ENCODE assay signal across 18 cellular contexts in genomic region chr11:74004046-74004693, GRCh38. TPM values are rescaled to one million over a fixed set of nuclear protein-coding genes. Genes with fewer than 3 reads are reported as not detected.
A peak's percentile ranks its signal among the peaks of the same experiment; 100 is the strongest.
DNase-seq lines count a peak whose midpoint lies in the region; ATAC-seq lines count a peak whose summit lies in the region.
"Had no signal": no experiment of that assay in that cellular context is flagged by ENCODE, and none has a peak within 500 bp of the region (broad histone marks: within the 10 kb centered on the region; RNA-seq: fewer than 3 reads in every experiment).

No MANE protein-coding gene starts in this region.

- H3K27ac Mint-ChIP-seq in activated naive CD4-positive, alpha-beta T cell treated with anti-CD3 and anti-CD28 coated beads, Interleukin-2, amount 50 U/mL, for 24 hours, result peak overlapping the region; percentile 65
- H3K27ac Mint-ChIP-seq in activated CD8-positive, alpha-beta memory T cell treated with anti-CD3 and anti-CD28 coated beads, Interleukin-2, amount 10 ng/mL, durations not matched to agents 7 days and 5 days, result peak overlapping the region; percentile 34
- H3K27ac Mint-ChIP-seq in memory B cell, result peak overlapping the region; percentile 84
- peak overlapping the region; percentile 42 for H3K27ac Mint-ChIP-seq in stimulated activated memory B cell treated with anti-CD40 and anti-IgM and Interleukin-4, amounts not matched to agents 10 μg/mL and 1 μg/mL and 100 μg/mL, for 72 hours

- no peaks in the 10 kb centered on the region for H3K9me3 Mint-ChIP-seq in activated naive CD4-positive, alpha-beta T cell treated with anti-CD3 and anti-CD28 coated beads, Interleukin-2, amount 50 U/mL, for 24 hours
- no peaks in the 10 kb centered on the region for H3K9me3 Mint-ChIP-seq in activated CD8-positive, alpha-beta memory T cell treated with anti-CD3 and anti-CD28 coated beads, Interleukin-2, amount 10 ng/mL, durations not matched to agents 7 days and 5 days (ENCODE audit: low read depth)
- H3K9me3 Mint-ChIP-seq in memory B cell, result no peaks in the 10 kb centered on the region
- H3K9me3 Mint-ChIP-seq in stimulated activated memory B cell treated with anti-CD40 and anti-IgM and Interleukin-4, amounts not matched to agents 10 μg/mL and 1 μg/mL and 100 μg/mL, for 72 hours, result no peaks in the 10 kb centered on the region
- H3K9me3 Mint-ChIP-seq: activated T-cell treated with anti-CD3 and anti-CD28 coated beads, Interleukin-2, amount 50 U/mL, for 4 hours had no signal

- H3K36me3 Mint-ChIP-seq in activated naive CD4-positive, alpha-beta T cell treated with anti-CD3 and anti-CD28 coated beads, Interleukin-2, amount 50 U/mL, for 24 hours, result peaks cover 9% of the 10 kb centered on the region
- H3K36me3 Mint-ChIP-seq in activated CD8-positive, alpha-beta memory T cell treated with anti-CD3 and anti-CD28 coated beads, Interleukin-2, amount 10 ng/mL, durations not matched to agents 7 days and 5 days, result peaks cover 20% of the 10 kb centered on the region
- peaks cover 6% of the 10 kb centered on the region for H3K36me3 Mint-ChIP-seq in memory B cell
- H3K36me3 Mint-ChIP-seq in stimulated activated memory B cell treated with anti-CD40 and anti-IgM and Interleukin-4, amounts not matched to agents 10 μg/mL and 1 μg/mL and 100 μg/mL, for 72 hours, result peaks cover 23% of the 10 kb centered on the region

- H3K4me3 Mint-ChIP-seq in activated naive CD4-positive, alpha-beta T cell treated with anti-CD3 and anti-CD28 coated beads, Interleukin-2, amount 50 U/mL, for 24 hours, result no peak overlapping the region
- no peak overlapping the region for H3K4me3 Mint-ChIP-seq in activated CD8-positive, alpha-beta memory T cell treated with anti-CD3 and anti-CD28 coated beads, Interleukin-2, amount 10 ng/mL, durations not matched to agents 7 days and 5 days
- H3K4me3 Mint-ChIP-seq in memory B cell, result no peak overlapping the region
- H3K4me3 Mint-ChIP-seq in stimulated activated memory B cell treated with anti-CD40 and anti-IgM and Interleukin-4, amounts not matched to agents 10 μg/mL and 1 μg/mL and 100 μg/mL, for 72 hours, result no peak overlapping the region

- DNase-seq in activated naive CD4-positive, alpha-beta T cell treated with Interleukin-2 at 50 U/mL for 16 hours, result no peak
- no peak for DNase-seq in activated CD8-positive, alpha-beta memory T cell treated with anti-CD3 and anti-CD28 coated beads, Interleukin-2, amount 10 ng/mL, durations not matched to agents 7 days and 5 days
- DNase-seq in memory B cell (ENCODE audit: low spot score in 2 of 2), result no peak
- DNase-seq in NK-92 treated with Interleukin-12 subunit alpha and Interleukin-12 subunit beta, amount 100 ng/mL, for 24 hours (lab: John Stamatoyannopoulos, UW), result no peak
- no peak for DNase-seq in Right ventricle myocardium superior
- DNase-seq: activated CD4-positive, alpha-beta T cell treated with anti-CD3 and anti-CD28 coated beads for 1 hour; activated T-cell treated with anti-CD3 and anti-CD28 coated beads, Interleukin-2, amount 50 U/mL, for 4 hours; erythroblast; foreskin keratinocyte; GF-D8; NCI-H1092 treated with DMSO at 0.1 percent for 48 hours; testis had no signal

- CTCF ChIA-PET in activated CD8-positive, alpha-beta memory T cell treated with anti-CD3 and anti-CD28 coated beads, Interleukin-2, amount 10 ng/mL, durations not matched to agents 7 days and 5 days (lab: Charles Lee), result interaction anchor here (0.7 to 2.7 kb wide), 3 partner anchors 9 to 30 kb away, joined by 3 to 10 read pairs (median 7); no protein-coding TSS in a partner anchor

- H3K27me3 Mint-ChIP-seq in activated naive CD4-positive, alpha-beta T cell treated with anti-CD3 and anti-CD28 coated beads, Interleukin-2, amount 50 U/mL, for 24 hours, result no peaks in the 10 kb centered on the region
- no peaks in the 10 kb centered on the region for H3K27me3 Mint-ChIP-seq in activated CD8-positive, alpha-beta memory T cell treated with anti-CD3 and anti-CD28 coated beads, Interleukin-2, amount 10 ng/mL, durations not matched to agents 7 days and 5 days
- H3K27me3 Mint-ChIP-seq in memory B cell, result no peaks in the 10 kb centered on the region
- no peaks in the 10 kb centered on the region for H3K27me3 Mint-ChIP-seq in stimulated activated memory B cell treated with anti-CD40 and anti-IgM and Interleukin-4, amounts not matched to agents 10 μg/mL and 1 μg/mL and 100 μg/mL, for 72 hours

- ATAC-seq in activated CD8-positive, alpha-beta memory T cell treated with anti-CD3 and anti-CD28 coated beads, Interleukin-2, amount 10 ng/mL, durations not matched to agents 7 days and 5 days, result no peak
- no peak for ATAC-seq in memory B cell (ENCODE audit: low read depth)
- no peak for ATAC-seq in stimulated activated memory B cell treated with anti-CD40 and anti-IgM and Interleukin-4, amounts not matched to agents 10 μg/mL and 1 μg/mL and 100 μg/mL, for 72 hours
- no peak for ATAC-seq in HG03565 (IDR thresholded peaks at IDR 0.05; ENCODE audit: unreplicated experiment)
- ATAC-seq in Right ventricle myocardium superior (ENCODE audit: poor library complexity), result no peak
- ATAC-seq: foreskin keratinocyte had no signal

- intact Hi-C loops in Right ventricle myocardium superior (cut with DNase I), result no loop called here

- peaks cover 74% of the 10 kb centered on the region for H3K4me1 Mint-ChIP-seq in activated naive CD4-positive, alpha-beta T cell treated with anti-CD3 and anti-CD28 coated beads, Interleukin-2, amount 50 U/mL, for 24 hours
- peaks cover 52% of the 10 kb centered on the region for H3K4me1 Mint-ChIP-seq in activated CD8-positive, alpha-beta memory T cell treated with anti-CD3 and anti-CD28 coated beads, Interleukin-2, amount 10 ng/mL, durations not matched to agents 7 days and 5 days
- H3K4me1 Mint-ChIP-seq in memory B cell, result peaks cover 21% of the 10 kb centered on the region
- H3K4me1 Mint-ChIP-seq in stimulated activated memory B cell treated with anti-CD40 and anti-IgM and Interleukin-4, amounts not matched to agents 10 μg/mL and 1 μg/mL and 100 μg/mL, for 72 hours, result peaks cover 38% of the 10 kb centered on the region

RNA-seq across cellular contexts. Expression of gene UCP3, which starts 4.7 kb away (rescaled TPM):
- total RNA-seq in activated CD8-positive, alpha-beta memory T cell treated with anti-CD3 and anti-CD28 coated beads, Interleukin-2, amount 10 ng/mL, durations not matched to agents 7 days and 5 days, result 1 to 10 TPM; 3.3 to 5.2 TPM
- 17.2 TPM for total RNA-seq in Right ventricle myocardium superior

RNA-seq across cellular contexts. Expression of gene UCP2, which starts 21.5 kb away (rescaled TPM):
- total RNA-seq in activated CD8-positive, alpha-beta memory T cell treated with anti-CD3 and anti-CD28 coated beads, Interleukin-2, amount 10 ng/mL, durations not matched to agents 7 days and 5 days, result 100 to 1,000 TPM; 199 to 288 TPM
- 25.8 TPM for total RNA-seq in Right ventricle myocardium superior

RNA-seq across cellular contexts. Expression of gene DNAJB13, which starts 53.3 kb away (rescaled TPM):
- under 1 TPM; 0.26 to 0.29 TPM for total RNA-seq in activated CD8-positive, alpha-beta memory T cell treated with anti-CD3 and anti-CD28 coated beads, Interleukin-2, amount 10 ng/mL, durations not matched to agents 7 days and 5 days
- not detected for total RNA-seq in Right ventricle myocardium superior
- total RNA-seq: cardiac septum, LHCN-M2, NCI-H460 had no signal

Comparison
In these comparisons a context has a peak if more than half of its experiments do, and no peak if none do; other contexts are left out.
1. H3K27ac Mint-ChIP-seq: peak in every context shown above with its lines; median percentile 84 in memory B cell; 65 in activated naive CD4-positive, alpha-beta T cell treated with anti-CD3 and anti-CD28 coated beads, Interleukin-2, amount 50 U/mL, for 24 hours; 42 in stimulated activated memory B cell treated with anti-CD40 and anti-IgM and Interleukin-4, amounts not matched to agents 10 μg/mL and 1 μg/mL and 100 μg/mL, for 72 hours; 34 in activated CD8-positive, alpha-beta memory T cell treated with anti-CD3 and anti-CD28 coated beads, Interleukin-2, amount 10 ng/mL, durations not matched to agents 7 days and 5 days.